25 cellular contexts compared by ENCODE assay signal in genomic region chr3:4908769-4909156, GRCh38.
A peak's percentile ranks its signal among the peaks of the same experiment; 100 is the strongest.
DNase-seq lines count a peak whose midpoint lies in the region; ATAC-seq and TF ChIP-seq lines count a peak whose summit lies in the region.
"Had no signal": no experiment of that assay in that cellular context is flagged by ENCODE, and none has a peak within 500 bp of the region (broad histone marks: within the 10 kb centered on the region; RNA-seq: fewer than 3 reads in every experiment).

No MANE protein-coding gene starts in this region.

- CTCF ChIA-PET in activated naive CD4-positive, alpha-beta T cell treated with anti-CD3 and anti-CD28 coated beads, Interleukin-2, amount 10 ng/mL, durations not matched to agents 7 days and 5 days (lab: Charles Lee), result interaction anchor here (1.3 to 2.1 kb wide), 2 partner anchors 68 to 71 kb away, joined by 7 to 11 read pairs; partner anchors contain the start of gene BHLHE40

- no peak overlapping the region for H3K4me2 ChIP-seq in smooth muscle cell
- H3K4me2 ChIP-seq: neural progenitor cell had no signal

- peak overlapping the region; percentile 82 for H3K27ac Mint-ChIP-seq in activated naive CD4-positive, alpha-beta T cell treated with anti-CD3 and anti-CD28 coated beads, Interleukin-2, amount 10 ng/mL, durations not matched to agents 7 days and 5 days
- peak overlapping the region; percentile 82 for H3K27ac Mint-ChIP-seq in activated naive CD8-positive, alpha-beta T cell treated with anti-CD3 and anti-CD28 coated beads for 36 hours
- H3K27ac Mint-ChIP-seq: activated B cell treated with CpG ODN at 0.5 μM for 24 hours, H9, neural progenitor cell had no signal

- H3K27ac ChIP-seq in smooth muscle cell (ENCODE audit: low read depth), result peak overlapping the region; percentile 27
- H3K27ac ChIP-seq in prostate gland, result no peak overlapping the region
- H3K27ac ChIP-seq: body of pancreas, C4-2B, esophagus muscularis mucosa, neural progenitor cell, SJSA1, stomach, tibial nerve had no signal

- H3K4me1 Mint-ChIP-seq in activated naive CD4-positive, alpha-beta T cell treated with anti-CD3 and anti-CD28 coated beads, Interleukin-2, amount 10 ng/mL, durations not matched to agents 7 days and 5 days, result peaks cover 54% of the 10 kb centered on the region
- H3K4me1 Mint-ChIP-seq in activated naive CD8-positive, alpha-beta T cell treated with anti-CD3 and anti-CD28 coated beads for 36 hours, result peaks cover 52% of the 10 kb centered on the region
- H3K4me1 Mint-ChIP-seq: activated B cell treated with CpG ODN at 0.5 μM for 24 hours had no signal

- no peaks in the 10 kb centered on the region for H3K79me2 ChIP-seq in smooth muscle cell (ENCODE audit: low read depth)

- no peak for ATAC-seq in GM18909 (IDR thresholded peaks at IDR 0.05; ENCODE audit: poor library complexity, unreplicated experiment)
- ATAC-seq: body of pancreas had no signal

- peaks cover 8% of the 10 kb centered on the region for H3K9me3 Mint-ChIP-seq in activated naive CD4-positive, alpha-beta T cell treated with anti-CD3 and anti-CD28 coated beads, Interleukin-2, amount 10 ng/mL, durations not matched to agents 7 days and 5 days
- peaks cover 5% of the 10 kb centered on the region for H3K9me3 Mint-ChIP-seq in activated naive CD8-positive, alpha-beta T cell treated with anti-CD3 and anti-CD28 coated beads for 36 hours
- H3K9me3 Mint-ChIP-seq: H9 had no signal

- H4K20me1 ChIP-seq in smooth muscle cell (ENCODE audit: low read depth), result no peaks in the 10 kb centered on the region

- no peaks in the 10 kb centered on the region for H3K27me3 ChIP-seq in smooth muscle cell (ENCODE audit: low read depth)
- H3K27me3 ChIP-seq in prostate gland (replicated peaks; ENCODE audit: insufficient read depth), result no peaks in the 10 kb centered on the region
- H3K27me3 ChIP-seq: body of pancreas, esophagus muscularis mucosa, neural progenitor cell, SJSA1, stomach, tibial nerve had no signal

- peaks cover 3% of the 10 kb centered on the region for H3F3A ChIP-seq in smooth muscle cell (ENCODE audit: low read depth)

- no peak for TF ChIP-seq CTCF in smooth muscle cell (IDR thresholded peaks at IDR 0.05; ENCODE audit: borderline replicate concordance, insufficient read depth, poor library complexity, severe bottlenecking)
- TF ChIP-seq CTCF in prostate gland (IDR thresholded peaks at IDR 0.05), result no peak

- WGBS in smooth muscle cell (ENCODE audit: low lambda C conversion rate), result 72% methylated on average over 6 of the region's 6 CpGs
- WGBS in prostate gland, result 81% methylated on average over 6 of the region's 6 CpGs

- H3K4me3 Mint-ChIP-seq in activated naive CD4-positive, alpha-beta T cell treated with anti-CD3 and anti-CD28 coated beads, Interleukin-2, amount 10 ng/mL, durations not matched to agents 7 days and 5 days, result no peak overlapping the region
- H3K4me3 Mint-ChIP-seq in activated naive CD8-positive, alpha-beta T cell treated with anti-CD3 and anti-CD28 coated beads for 36 hours, result no peak overlapping the region
- H3K4me3 Mint-ChIP-seq: activated B cell treated with CpG ODN at 0.5 μM for 24 hours, H9, neural progenitor cell had no signal

- no peak overlapping the region for H3K9ac ChIP-seq in smooth muscle cell (ENCODE audit: low read depth)
- H3K9ac ChIP-seq: neural progenitor cell had no signal

- intact Hi-C loops in prostate gland (cut with DNase I), result no loop called here

- no peak overlapping the region for H3K4me3 ChIP-seq in smooth muscle cell
- no peak overlapping the region for H3K4me3 ChIP-seq in prostate gland
- H3K4me3 ChIP-seq: body of pancreas, esophagus muscularis mucosa, mucosa of descending colon, neural progenitor cell, SJSA1, stomach, tibial nerve had no signal

- H3K36me3 Mint-ChIP-seq in activated naive CD4-positive, alpha-beta T cell treated with anti-CD3 and anti-CD28 coated beads, Interleukin-2, amount 10 ng/mL, durations not matched to agents 7 days and 5 days, result peaks cover 4% of the 10 kb centered on the region
- H3K36me3 Mint-ChIP-seq in activated naive CD8-positive, alpha-beta T cell treated with anti-CD3 and anti-CD28 coated beads for 36 hours, result peaks cover 6% of the 10 kb centered on the region
- H3K36me3 Mint-ChIP-seq: neural progenitor cell had no signal

- no peak overlapping the region for H2AFZ ChIP-seq in smooth muscle cell (ENCODE audit: low read depth)
- H2AFZ ChIP-seq: neural progenitor cell had no signal

- H3K4me1 ChIP-seq in smooth muscle cell (ENCODE audit: low read depth), result peaks cover 9% of the 10 kb centered on the region
- H3K4me1 ChIP-seq in prostate gland (replicated peaks), result no peaks in the 10 kb centered on the region
- H3K4me1 ChIP-seq: SJSA1 had no signal

- TF ChIP-seq POLR2A in prostate gland (IDR thresholded peaks at IDR 0.05), result no peak

- H3K27me3 Mint-ChIP-seq in activated naive CD4-positive, alpha-beta T cell treated with anti-CD3 and anti-CD28 coated beads, Interleukin-2, amount 10 ng/mL, durations not matched to agents 7 days and 5 days, result peaks cover 3% of the 10 kb centered on the region
- no peaks in the 10 kb centered on the region for H3K27me3 Mint-ChIP-seq in activated naive CD8-positive, alpha-beta T cell treated with anti-CD3 and anti-CD28 coated beads for 36 hours
- H3K27me3 Mint-ChIP-seq: activated B cell treated with CpG ODN at 0.5 μM for 24 hours had no signal

- no peaks in the 10 kb centered on the region for H3K36me3 ChIP-seq in smooth muscle cell (ENCODE audit: low read depth)
- H3K36me3 ChIP-seq in prostate gland, result no peaks in the 10 kb centered on the region
- H3K36me3 ChIP-seq: esophagus muscularis mucosa, neural progenitor cell, SJSA1, stomach, tibial nerve had no signal

- H3K9me3 ChIP-seq in smooth muscle cell (replicated peaks; ENCODE audit: low read depth) (no peaks in the 10 kb centered on the region), prostate gland (no peaks in the 10 kb centered on the region)
- H3K9me3 ChIP-seq: body of pancreas, esophagus muscularis mucosa, mucosa of descending colon, SJSA1, stomach had no signal

- DNase-seq in activated naive CD4-positive, alpha-beta T cell treated with anti-CD3 and anti-CD28 coated beads, Interleukin-2, amount 10 ng/mL, durations not matched to agents 7 days and 5 days, result no peak
- DNase-seq in activated naive CD4-positive, alpha-beta T cell treated with anti-CD3 and anti-CD28 coated beads, Interleukin-2, amount 50 U/mL, for 16 hours, result no peak
- DNase-seq in SK-N-DZ (ENCODE audit: low spot score), result peak; percentile 25
- DNase-seq in activated naive CD8-positive, alpha-beta T cell treated with anti-CD3 and anti-CD28 coated beads for 36 hours, result no peak
- no peak for DNase-seq in smooth muscle cell (lab: John Stamatoyannopoulos, UW; ENCODE audit: unreplicated experiment)
- DNase-seq in prostate gland (ENCODE audit: low spot score), result no peak
- DNase-seq in NCI-H2171 (lab: John Stamatoyannopoulos, UW), result no peak
- DNase-seq: activated B cell treated with CpG ODN at 0.5 μM for 24 hours; body of pancreas; DMS153; H9; hypothalamus; islet precursor cell; mucosa of descending colon; NCI-H146; NCI-H524; stimulated activated CD4-positive, alpha-beta T cell treated with anti-CD3 and anti-CD28 coated beads, Interleukin-2, amount 100 ng/mL, for 24 hours; stomach; T-helper 9 cell had no signal
